Comparison of ENCODE assay signal across 15 cellular contexts in the genomic region with DNA sequence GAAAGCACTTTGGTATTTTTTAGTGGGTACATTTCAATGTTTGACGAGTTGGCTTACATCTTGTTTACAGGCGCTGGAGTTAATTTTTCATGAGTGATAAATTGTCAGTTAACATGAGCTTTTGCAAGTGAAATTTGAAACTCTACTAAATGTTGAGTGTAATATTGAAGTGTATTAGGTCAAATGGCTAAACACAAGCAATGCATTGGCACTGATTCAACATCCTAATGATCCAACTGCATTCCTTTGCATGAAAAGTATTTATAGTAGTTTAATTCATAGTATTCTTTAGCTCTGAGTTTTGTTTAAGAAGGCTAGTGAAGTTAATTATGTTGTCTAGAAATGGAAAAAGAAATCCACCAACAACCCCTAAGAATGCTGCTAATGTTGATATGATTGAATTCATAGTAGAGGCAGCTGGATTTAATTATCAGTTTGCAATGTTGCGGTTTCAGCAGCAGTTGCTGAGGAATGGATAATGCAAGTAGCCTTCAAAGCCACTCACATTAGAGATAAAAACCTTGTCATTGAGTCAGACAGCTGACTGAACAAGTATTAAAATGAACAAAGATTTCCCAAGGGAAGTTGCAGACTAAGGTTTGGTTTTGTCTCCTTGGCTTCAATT.
DNase-seq lines count a peak whose midpoint lies in the region; ATAC-seq and TF ChIP-seq lines count a peak whose summit lies in the region.
"Had no signal": no experiment of that assay in that cellular context is flagged by ENCODE, and none has a peak within 500 bp of the region (broad histone marks: within the 10 kb centered on the region; RNA-seq: fewer than 3 reads in every experiment).

No MANE protein-coding gene starts in this region.

- H3K36me3 ChIP-seq in right atrium auricular region, result no peaks in the 10 kb centered on the region
- H3K36me3 ChIP-seq: thoracic aorta had no signal

- no peaks in the 10 kb centered on the region for H3K36me3 Mint-ChIP-seq in glutamatergic neuron (ENCODE audit: unreplicated experiment)
- no peaks in the 10 kb centered on the region for H3K36me3 Mint-ChIP-seq in activated naive CD4-positive, alpha-beta T cell treated with anti-CD3 and anti-CD28 coated beads, Interleukin-2, amount 10 ng/mL, durations not matched to agents 7 days and 5 days
- H3K36me3 Mint-ChIP-seq: naive B cell had no signal

- intact Hi-C loops in Right ventricle myocardium superior (cut with DNase I), result no loop called here

- H3K27me3 Mint-ChIP-seq in glutamatergic neuron (ENCODE audit: unreplicated experiment), result no peaks in the 10 kb centered on the region
- no peaks in the 10 kb centered on the region for H3K27me3 Mint-ChIP-seq in activated naive CD4-positive, alpha-beta T cell treated with anti-CD3 and anti-CD28 coated beads, Interleukin-2, amount 10 ng/mL, durations not matched to agents 7 days and 5 days
- H3K27me3 Mint-ChIP-seq: activated T-cell treated with anti-CD3 and anti-CD28 coated beads, Interleukin-2, amount 50 U/mL, for 24 hours; naive B cell had no signal

- H3K4me3 Mint-ChIP-seq in glutamatergic neuron (ENCODE audit: unreplicated experiment), result peak overlapping the region; percentile 39
- no peak overlapping the region for H3K4me3 Mint-ChIP-seq in activated naive CD4-positive, alpha-beta T cell treated with anti-CD3 and anti-CD28 coated beads, Interleukin-2, amount 10 ng/mL, durations not matched to agents 7 days and 5 days
- H3K4me3 Mint-ChIP-seq: activated T-cell treated with anti-CD3 and anti-CD28 coated beads, Interleukin-2, amount 50 U/mL, for 24 hours; naive B cell had no signal

- CTCF ChIA-PET in activated naive CD4-positive, alpha-beta T cell treated with anti-CD3 and anti-CD28 coated beads, Interleukin-2, amount 10 ng/mL, durations not matched to agents 7 days and 5 days (lab: Charles Lee), result no interaction called here

- H3K9me3 ChIP-seq in right atrium auricular region, result no peaks in the 10 kb centered on the region
- H3K9me3 ChIP-seq: body of pancreas, thoracic aorta had no signal

- no peak for DNase-seq in Right ventricle myocardium superior
- no peak for DNase-seq in right atrium auricular region (ENCODE audit: low spot score)
- peak; percentile 20 for DNase-seq in T1000 (lab: John Stamatoyannopoulos, UW)
- DNase-seq in glutamatergic neuron, result no peak
- no peak for DNase-seq in NCI-H1048 (lab: John Stamatoyannopoulos, UW)
- no peak for DNase-seq in mesenteric fat pad (ENCODE audit: low spot score)
- DNase-seq in activated naive CD4-positive, alpha-beta T cell treated with anti-CD3 and anti-CD28 coated beads, Interleukin-2, amount 10 ng/mL, durations not matched to agents 7 days and 5 days, result no peak
- DNase-seq: 8988T; activated CD4-positive, CD25-positive, alpha-beta regulatory T cell; activated T-cell treated with anti-CD3 and anti-CD28 coated beads, Interleukin-2, amount 50 U/mL, for 24 hours; body of pancreas; islet precursor cell; naive B cell had no signal

- no peak overlapping the region for H3K27ac ChIP-seq in right atrium auricular region
- H3K27ac ChIP-seq: body of pancreas, thoracic aorta had no signal

- H3K27me3 ChIP-seq in right atrium auricular region, result no peaks in the 10 kb centered on the region
- H3K27me3 ChIP-seq: body of pancreas had no signal

- H3K27ac Mint-ChIP-seq in glutamatergic neuron (ENCODE audit: unreplicated experiment), result peak overlapping the region; percentile 46
- no peak overlapping the region for H3K27ac Mint-ChIP-seq in activated naive CD4-positive, alpha-beta T cell treated with anti-CD3 and anti-CD28 coated beads, Interleukin-2, amount 10 ng/mL, durations not matched to agents 7 days and 5 days
- H3K27ac Mint-ChIP-seq: activated T-cell treated with anti-CD3 and anti-CD28 coated beads, Interleukin-2, amount 50 U/mL, for 24 hours; naive B cell had no signal

- H3K9me3 Mint-ChIP-seq in glutamatergic neuron (ENCODE audit: unreplicated experiment), result no peaks in the 10 kb centered on the region
- H3K9me3 Mint-ChIP-seq in activated naive CD4-positive, alpha-beta T cell treated with anti-CD3 and anti-CD28 coated beads, Interleukin-2, amount 10 ng/mL, durations not matched to agents 7 days and 5 days, result no peaks in the 10 kb centered on the region
- H3K9me3 Mint-ChIP-seq: activated T-cell treated with anti-CD3 and anti-CD28 coated beads, Interleukin-2, amount 50 U/mL, for 24 hours had no signal

- peaks cover 0 to 12% of the 10 kb centered on the region in 2 donors for H3K4me1 ChIP-seq in right atrium auricular region

- peak; percentile 41 for ATAC-seq in Right ventricle myocardium superior (ENCODE audit: poor library complexity)
- no peak for ATAC-seq in HG02759 (IDR thresholded peaks at IDR 0.05; ENCODE audit: unreplicated experiment)
- ATAC-seq: body of pancreas had no signal

- TF ChIP-seq CTCF in right atrium auricular region (IDR thresholded peaks at IDR 0.05) (no peak), glutamatergic neuron (IDR thresholded peaks at IDR 0.05; ENCODE audit: partially characterized antibody, unreplicated experiment) (no peak)

- H3K4me1 Mint-ChIP-seq in glutamatergic neuron (ENCODE audit: low read depth, unreplicated experiment), result peaks cover 43% of the 10 kb centered on the region
- no peaks in the 10 kb centered on the region for H3K4me1 Mint-ChIP-seq in activated naive CD4-positive, alpha-beta T cell treated with anti-CD3 and anti-CD28 coated beads, Interleukin-2, amount 10 ng/mL, durations not matched to agents 7 days and 5 days
- H3K4me1 Mint-ChIP-seq: naive B cell had no signal

- no peak overlapping the region for H3K4me3 ChIP-seq in right atrium auricular region
- H3K4me3 ChIP-seq: body of pancreas, thoracic aorta had no signal
